Comparison of ENCODE assay signal across 24 cellular contexts in genomic region chr18:79448621-79449020, GRCh38.
"Had no signal": no experiment of that assay in that cellular context is flagged by ENCODE, and none has a peak within 500 bp of the region (broad histone marks: within the 10 kb centered on the region; RNA-seq: fewer than 3 reads in every experiment).

No MANE protein-coding gene starts in this region.

- H3K9me3 Mint-ChIP-seq: dendritic cell treated with granulocyte-macrophage colony-stimulating factor and Interleukin-4, amounts not matched to agents 40 ng/mL and 50 ng/mL, for 4 days; naive thymus-derived CD4-positive, alpha-beta T cell had no signal

- H3K36me3 ChIP-seq: colonic mucosa had no signal

- H3K9me3 ChIP-seq: colonic mucosa, esophagus squamous epithelium, gastrocnemius medialis, heart right ventricle, left lung, lower lobe of right lung had no signal

- H3K27ac Mint-ChIP-seq: dendritic cell treated with granulocyte-macrophage colony-stimulating factor and Interleukin-4, amounts not matched to agents 40 ng/mL and 50 ng/mL, for 4 days; naive thymus-derived CD4-positive, alpha-beta T cell had no signal

- H3K27me3 ChIP-seq: colonic mucosa, esophagus squamous epithelium, gastrocnemius medialis, heart right ventricle, left lung had no signal

- H3K4me1 ChIP-seq: colonic mucosa had no signal

- H3K4me3 Mint-ChIP-seq: dendritic cell treated with granulocyte-macrophage colony-stimulating factor and Interleukin-4, amounts not matched to agents 40 ng/mL and 50 ng/mL, for 4 days; naive thymus-derived CD4-positive, alpha-beta T cell had no signal

- H3K4me3 ChIP-seq: colonic mucosa, esophagus squamous epithelium, gastrocnemius medialis, heart right ventricle, left lung, lower lobe of right lung had no signal

- H3K27ac ChIP-seq: colonic mucosa, epithelial cell of prostate, esophagus squamous epithelium, gastrocnemius medialis, heart right ventricle, left lung, lower lobe of right lung had no signal

- ATAC-seq: esophagus mucosa, gastrocnemius medialis, left cardiac atrium, left lung, left ventricle myocardium superior, lower lobe of right lung had no signal

- DNase-seq: colonic mucosa; cortex of kidney; effector memory CD4-positive, alpha-beta T cell; erythroblast; esophagus squamous epithelium; foreskin fibroblast; foreskin melanocyte; gastrocnemius medialis; glutamatergic neuron; head of caudate nucleus; heart right ventricle; hippocampal formation; left cardiac atrium; left lung; left ventricle myocardium superior; lower lobe of right lung; mesenchymal stem cell; midbrain; naive thymus-derived CD4-positive, alpha-beta T cell had no signal

- FAIRE-seq: islet of Langerhans, keratinocyte had no signal

- H3K27me3 Mint-ChIP-seq: dendritic cell treated with granulocyte-macrophage colony-stimulating factor and Interleukin-4, amounts not matched to agents 40 ng/mL and 50 ng/mL, for 4 days; naive thymus-derived CD4-positive, alpha-beta T cell had no signal
